In genomic region chr9:32877103-32877502, GRCh38 we compare ENCODE assay signal across 14 cellular contexts.
DNase-seq lines count a peak whose midpoint lies in the region; ATAC-seq and TF ChIP-seq lines count a peak whose summit lies in the region.
"Had no signal": no experiment of that assay in that cellular context is flagged by ENCODE, and none has a peak within 500 bp of the region (broad histone marks: within the 10 kb centered on the region; RNA-seq: fewer than 3 reads in every experiment).

No MANE protein-coding gene starts in this region.

- no peak overlapping the region for H3K9ac ChIP-seq in SK-N-SH

- TF ChIP-seq CTCF in right atrium auricular region (IDR thresholded peaks at IDR 0.05) = no peak
- no peak for TF ChIP-seq CTCF in left ventricle myocardium inferior (IDR thresholded peaks at IDR 0.05; ENCODE audit: borderline replicate concordance)
- TF ChIP-seq CTCF in WERI-Rb-1 (IDR thresholded peaks at IDR 0.05; ENCODE audit: low read depth, low read length) = no peak
- no peak for TF ChIP-seq CTCF in SK-N-SH (IDR thresholded peaks at IDR 0.05)

- H2AFZ ChIP-seq in SK-N-SH (ENCODE audit: low read depth) = no peak overlapping the region

- no peaks in the 10 kb centered on the region for H3K9me3 ChIP-seq in right atrium auricular region
- no peaks in the 10 kb centered on the region for H3K9me3 ChIP-seq in left ventricle myocardium inferior (replicated peaks)
- no peaks in the 10 kb centered on the region for H3K9me3 ChIP-seq in WERI-Rb-1 (ENCODE audit: severe bottlenecking)
- H3K9me3 ChIP-seq in SK-N-SH = no peaks in the 10 kb centered on the region

- CTCF ChIA-PET in SK-N-SH (lab: Yijun Ruan, JAX) = no interaction called here

- ATAC-seq in Right ventricle myocardium inferior = peak; percentile 69

- peaks cover 2% of the 10 kb centered on the region for H3K4me1 Mint-ChIP-seq in T-helper 2 cell treated with Interferon-gamma antibody and Interleukin-4, amounts not matched to agents 5 μg/mL and 100 μg/mL, for 36 hours (ENCODE audit: low read depth)

- H3K27ac ChIP-seq in right atrium auricular region (no peak overlapping the region), left ventricle myocardium inferior (replicated peaks) (peak overlapping the region; percentile 52), WERI-Rb-1 (no peak overlapping the region), SK-N-SH (ENCODE audit: low read depth in 2 of 2, low read length in 1 of 2) (no peak overlapping the region)

- no peak for TF ChIP-seq EP300 in SK-N-SH (IDR thresholded peaks at IDR 0.05; ENCODE audit: borderline replicate concordance in 1 of 2, low read depth in 1 of 2, low read length in 1 of 2)

- H3K4me1 ChIP-seq in right atrium auricular region = no peaks in the 10 kb centered on the region
- peaks cover 29% of the 10 kb centered on the region for H3K4me1 ChIP-seq in left ventricle myocardium inferior
- no peaks in the 10 kb centered on the region; a peak in 1 of 4 replicates for H3K4me1 ChIP-seq in SK-N-SH (ENCODE audit: control insufficient read depth in 1 of 2, insufficient read depth in 2 of 2, low read depth in 1 of 2, low read length in 1 of 2)

- H4K20me1 ChIP-seq in SK-N-SH (ENCODE audit: insufficient read depth) = no peaks in the 10 kb centered on the region

- H3K27me3 Mint-ChIP-seq in T-helper 2 cell treated with Interferon-gamma antibody and Interleukin-4, amounts not matched to agents 5 μg/mL and 100 μg/mL, for 36 hours (ENCODE audit: low read depth) = no peaks in the 10 kb centered on the region

- TF ChIP-seq RAD21 in SK-N-SH (IDR thresholded peaks at IDR 0.05; ENCODE audit: low read length) = no peak

- H3K27me3 ChIP-seq in right atrium auricular region (no peaks in the 10 kb centered on the region), left ventricle myocardium inferior (ENCODE audit: low read depth) (no peaks in the 10 kb centered on the region), WERI-Rb-1 (ENCODE audit: insufficient read depth, low read depth, severe bottlenecking) (no peaks in the 10 kb centered on the region), SK-N-SH (ENCODE audit: insufficient read depth) (no peaks in the 10 kb centered on the region)

- H3F3A ChIP-seq in SK-N-SH (replicated peaks; ENCODE audit: insufficient read depth) = no peaks in the 10 kb centered on the region

- H3K36me3 ChIP-seq in right atrium auricular region (no peaks in the 10 kb centered on the region), left ventricle myocardium inferior (no peaks in the 10 kb centered on the region), WERI-Rb-1 (no peaks in the 10 kb centered on the region), SK-N-SH (replicated peaks in 1 of 2; ENCODE audit: control insufficient read depth in 1 of 2, insufficient read depth in 2 of 2, low read length in 1 of 2) (no peaks in the 10 kb centered on the region)

- no peaks in the 10 kb centered on the region for H3K79me2 ChIP-seq in SK-N-SH (ENCODE audit: insufficient read depth)

- no peaks in the 10 kb centered on the region for H3K9me2 ChIP-seq in SK-N-SH

- in situ Hi-C loops in SK-MEL-5 (cut with HindIII; ENCODE audit: low pct_unique_long_range_greater_than_20kb, low sequenced_read_pairs) = no loop called here

- no peaks in the 10 kb centered on the region for H3K36me3 Mint-ChIP-seq in T-helper 2 cell treated with Interferon-gamma antibody and Interleukin-4, amounts not matched to agents 5 μg/mL and 100 μg/mL, for 36 hours (ENCODE audit: low read depth)

- DNase-seq in Right ventricle myocardium inferior (ENCODE audit: missing footprints) = no peak
- DNase-seq in right atrium auricular region (ENCODE audit: low spot score) = no peak
- DNase-seq in SK-MEL-5 (ENCODE audit: low read depth, low spot score) = peak; percentile 92
- no peak for DNase-seq in left ventricle myocardium inferior
- no peak for DNase-seq in anterior cingulate cortex (lab: John Stamatoyannopoulos, UW)
- DNase-seq in T-helper 2 cell treated with Interferon-gamma antibody and Interleukin-4, amounts not matched to agents 5 μg/mL and 100 μg/mL, for 36 hours (ENCODE audit: low spot score) = no peak
- DNase-seq in WERI-Rb-1 = no peak
- no peak for DNase-seq in SK-N-SH
- DNase-seq: C1 segment of cervical spinal cord, HFFc6, KG1, NCI-H1105 treated with DMSO at 0.1 percent for 48 hours, NCI-H187 treated with DMSO at 0.1 percent for 48 hours, RPMI8226 had no signal

- intact Hi-C loops in Right ventricle myocardium inferior (cut with DNase I) = loop anchor here (10.0 kb wide), 1 partner anchor 48 kb away; no protein-coding TSS in a partner anchor
- intact Hi-C loops in left ventricle myocardium inferior (cut with micrococcal nuclease) = no loop called here

- no peak overlapping the region for H3K27ac Mint-ChIP-seq in T-helper 2 cell treated with Interferon-gamma antibody and Interleukin-4, amounts not matched to agents 5 μg/mL and 100 μg/mL, for 36 hours
- H3K27ac Mint-ChIP-seq: HFFc6 had no signal

- 41% methylated on average over 3 of the region's 3 CpGs for WGBS in SK-N-SH (ENCODE audit: low lambda C conversion rate)

- no peak overlapping the region for H3K4me3 ChIP-seq in right atrium auricular region
- H3K4me3 ChIP-seq in left ventricle myocardium inferior = no peak overlapping the region
- no peak overlapping the region for H3K4me3 ChIP-seq in WERI-Rb-1 (ENCODE audit: low read depth, low read length)
- no peak overlapping the region for H3K4me3 ChIP-seq in SK-N-SH (ENCODE audit: low read depth in 2 of 2, low read length in 1 of 2)

- no peak overlapping the region for H3K4me3 Mint-ChIP-seq in T-helper 2 cell treated with Interferon-gamma antibody and Interleukin-4, amounts not matched to agents 5 μg/mL and 100 μg/mL, for 36 hours
- H3K4me3 Mint-ChIP-seq: HFFc6 had no signal

- H3K9me3 Mint-ChIP-seq in T-helper 2 cell treated with Interferon-gamma antibody and Interleukin-4, amounts not matched to agents 5 μg/mL and 100 μg/mL, for 36 hours = no peaks in the 10 kb centered on the region
- H3K9me3 Mint-ChIP-seq: HFFc6 had no signal

- POLR2A ChIA-PET in SK-N-SH (lab: Yijun Ruan, JAX) = no interaction called here

- H3K4me2 ChIP-seq in SK-N-SH = no peak overlapping the region

TF ChIP-seq in SK-N-SH, 30 proteins besides CTCF, POLR2A, EP300 and RAD21:
- TF ChIP-seq MAX (IDR thresholded peaks at IDR 0.05; ENCODE audit: low read depth) (no peak), USF2 (IDR thresholded peaks at IDR 0.05; ENCODE audit: borderline replicate concordance, low read depth, low read length) (no peak), CHD2 (IDR thresholded peaks at IDR 0.05; ENCODE audit: low read length, partially characterized antibody) (no peak)
